14 cellular contexts compared by ENCODE assay signal in genomic region chr5:112948455-112948854, GRCh38. TPM values are rescaled to one million over a fixed set of nuclear protein-coding genes. Genes with fewer than 3 reads are reported as not detected.
DNase-seq lines count a peak whose midpoint lies in the region; ATAC-seq, FAIRE-seq and TF ChIP-seq lines count a peak whose summit lies in the region.
"Had no signal": no experiment of that assay in that cellular context is flagged by ENCODE, and none has a peak within 500 bp of the region (broad histone marks: within the 10 kb centered on the region; RNA-seq: fewer than 3 reads in every experiment).

No MANE protein-coding gene starts in this region.

- DNase-seq in A549 (ENCODE audit: low read depth in 1 of 2, low spot score in 1 of 2) (no peak), HCEC 1CT (peak; percentile 27), iris pigment epithelial cell (ENCODE audit: low read depth) (peak; percentile 37), 8988T (no peak), NCI-H146 (lab: John Stamatoyannopoulos, UW) (no peak)
- DNase-seq in activated CD4-positive, alpha-beta T cell treated with anti-CD3 and anti-CD28 coated beads for 4 hours = no peak
- DNase-seq: AML-193; Caco-2; CD8-positive, alpha-beta memory T cell; DND-41; GF-D8 had no signal

- no peak overlapping the region for H3K4me2 ChIP-seq in A549
- H3K4me2 ChIP-seq: BLaER1 had no signal

- TF ChIP-seq RAD21 in A549 (conservative IDR thresholded peaks at IDR 0.05 in 1 of 2, IDR thresholded peaks at IDR 0.05 in 1 of 2) = no peak

- H3K4me1 ChIP-seq in A549 = no peaks in the 10 kb centered on the region; the same call in 2 of the 3 replicates
- H3K4me1 ChIP-seq: BLaER1, Caco-2 had no signal

- no peak for TF ChIP-seq EP300 in A549 (IDR thresholded peaks at IDR 0.05)

- no peak for FAIRE-seq in A549 (lab: Jason Lieb, UNC)
- peak; percentile 24 for FAIRE-seq in colon (lab: Jason Lieb, UNC)

- no peaks in the 10 kb centered on the region for H3K9me3 ChIP-seq in A549
- H3K9me3 ChIP-seq: BLaER1 had no signal

- POLR2A ChIA-PET in A549 (lab: Yijun Ruan, JAX) = no interaction called here

- ATAC-seq in A549 = no peak
- ATAC-seq: HCT116 had no signal

- CTCF ChIA-PET in A549 (lab: Yijun Ruan, JAX) = no interaction called here

- no peak for TF ChIP-seq CTCF in A549 (IDR thresholded peaks at IDR 0.05)

- no peak overlapping the region for H3K4me3 ChIP-seq in A549
- H3K4me3 ChIP-seq: BLaER1 had no signal

- 91% methylated on average over 1 of the region's 1 CpG for WGBS in A549 (ENCODE audit: missing lambda C conversion rate)

- H3K27ac ChIP-seq in A549 = no peak overlapping the region
- H3K27ac ChIP-seq: BLaER1 had no signal

- TF ChIP-seq POLR2A in A549 (IDR thresholded peaks at IDR 0.05; ENCODE audit: low read length) = no peak

TF ChIP-seq in A549, 52 proteins besides CTCF, POLR2A, EP300 and RAD21:
- TF ChIP-seq EHF (CRISPR knock-in tag; IDR thresholded peaks at IDR 0.05) = no peak
- TF ChIP-seq HDAC2 (IDR thresholded peaks at IDR 0.05) = no peak
- no peak for TF ChIP-seq FOSL2 (IDR thresholded peaks at IDR 0.05)
- no peak for TF ChIP-seq FOSL2 (CRISPR knock-in tag; IDR thresholded peaks at IDR 0.05)
- TF ChIP-seq POLR2AphosphoS2 (conservative IDR thresholded peaks at IDR 0.05; ENCODE audit: low read length) = no peak
- peak; percentile 65 for TF ChIP-seq MAFK (IDR thresholded peaks at IDR 0.05; ENCODE audit: partially characterized antibody)

RNA-seq across cellular contexts. Expression of gene REEP5, which starts 26.4 kb away (rescaled TPM):
- polyA plus RNA-seq in A549 (2011; rRNA removed) (164 and 208 TPM in 2 replicates), A549 (2017; fragmentation: RNase III; extraction: RNeasy Plus Mini Kit Qiagen cat#74134 plus additional on column Dnase treatment) (123 to 139 TPM (median 134 TPM) in 3 replicates)
- polyA plus RNA-seq in A549 (2012; cell fraction: cytosol; rRNA removed) = 157 and 170 TPM in 2 replicates
- polyA plus RNA-seq in A549 (2012; cell fraction: nucleus; rRNA removed) = 36.4 and 53.7 TPM in 2 replicates
- polyA minus RNA-seq in A549 (2011; rRNA and poly(A)+ RNA removed) = 195 and 198 TPM in 2 replicates

RNA-seq across cellular contexts. Expression of gene DCP2, which starts 28.1 kb away (rescaled TPM):
- polyA plus RNA-seq in A549 (2011; rRNA removed) (16.1 and 18.5 TPM in 2 replicates), A549 (2017; fragmentation: RNase III; extraction: RNeasy Plus Mini Kit Qiagen cat#74134 plus additional on column Dnase treatment) (7.2 to 8.0 TPM (median 7.8 TPM) in 3 replicates)
- 6.6 and 7.4 TPM in 2 replicates for polyA plus RNA-seq in A549 (2012; cell fraction: cytosol; rRNA removed)
- polyA plus RNA-seq in A549 (2012; cell fraction: nucleus; rRNA removed) = 1.9 and 4.0 TPM in 2 replicates
- 21.8 and 22.6 TPM in 2 replicates for polyA minus RNA-seq in A549 (2011; rRNA and poly(A)+ RNA removed)

Comparison
In these comparisons a context has a peak if more than half of its experiments do, and no peak if none do; other contexts are left out.
1. DNase-seq: peak in HCEC 1CT (single experiment) and iris pigment epithelial cell (single experiment); none in A549 (0 of 2), activated CD4-positive, alpha-beta T cell treated with anti-CD3 and anti-CD28 coated beads for 4 hours (0 of 2), 8988T (single experiment) and NCI-H146 (single experiment).